ENCODE assay signal across 1 cellular context in the genomic region with DNA sequence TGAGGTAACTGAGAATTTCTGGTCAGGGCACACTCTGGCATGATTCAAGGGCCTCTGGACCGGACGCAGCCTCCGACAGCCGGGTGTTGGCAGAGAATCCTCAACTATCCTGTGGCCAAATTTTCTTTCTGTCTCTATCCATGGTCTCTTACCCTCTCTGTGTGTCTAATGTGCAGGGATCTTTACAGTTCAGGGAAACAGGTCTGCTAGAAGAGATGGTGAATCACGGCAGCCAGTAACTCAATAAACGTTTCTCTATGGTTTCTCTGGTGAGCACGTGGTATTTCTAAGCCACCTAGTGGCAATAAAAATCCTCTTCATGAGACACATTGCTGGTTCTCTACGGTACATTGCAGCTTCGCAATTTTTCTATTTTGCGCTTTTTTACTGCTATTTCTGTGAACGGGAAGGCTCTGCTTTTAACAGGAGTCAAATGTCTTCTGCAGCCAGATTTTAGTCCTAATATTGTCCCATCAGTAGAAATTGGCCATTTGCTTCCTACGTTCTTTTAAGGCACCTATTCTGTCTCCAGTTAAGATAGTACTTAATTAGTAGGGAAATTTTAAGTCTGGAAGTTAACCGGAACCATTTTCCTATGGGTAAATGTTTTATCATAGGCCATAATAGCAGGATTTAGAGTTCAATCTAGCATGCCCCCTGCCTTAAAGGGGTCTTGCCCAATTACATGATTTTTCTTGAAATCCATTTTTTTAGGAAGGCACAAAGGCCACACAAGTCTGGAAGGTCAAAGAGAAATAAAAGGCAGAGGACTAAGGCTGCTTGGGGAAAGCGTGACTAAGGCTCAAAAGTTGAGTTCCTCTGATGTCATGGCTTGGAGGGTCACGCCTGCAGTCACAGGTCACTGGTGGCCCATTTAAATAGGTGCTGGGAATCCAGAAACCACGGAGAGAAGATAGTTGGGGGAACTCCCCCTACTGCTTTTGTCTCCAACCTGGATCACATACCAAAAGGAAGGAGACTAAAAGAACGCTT.
TF ChIP-seq lines count a peak whose summit lies in the region.

No MANE protein-coding gene starts in this region.

TF ChIP-seq in K562, 482 proteins besides CTCF, POLR2A, EP300 and RAD21 (continued from another document and continues in another):
- TF ChIP-seq, protein P1, sequence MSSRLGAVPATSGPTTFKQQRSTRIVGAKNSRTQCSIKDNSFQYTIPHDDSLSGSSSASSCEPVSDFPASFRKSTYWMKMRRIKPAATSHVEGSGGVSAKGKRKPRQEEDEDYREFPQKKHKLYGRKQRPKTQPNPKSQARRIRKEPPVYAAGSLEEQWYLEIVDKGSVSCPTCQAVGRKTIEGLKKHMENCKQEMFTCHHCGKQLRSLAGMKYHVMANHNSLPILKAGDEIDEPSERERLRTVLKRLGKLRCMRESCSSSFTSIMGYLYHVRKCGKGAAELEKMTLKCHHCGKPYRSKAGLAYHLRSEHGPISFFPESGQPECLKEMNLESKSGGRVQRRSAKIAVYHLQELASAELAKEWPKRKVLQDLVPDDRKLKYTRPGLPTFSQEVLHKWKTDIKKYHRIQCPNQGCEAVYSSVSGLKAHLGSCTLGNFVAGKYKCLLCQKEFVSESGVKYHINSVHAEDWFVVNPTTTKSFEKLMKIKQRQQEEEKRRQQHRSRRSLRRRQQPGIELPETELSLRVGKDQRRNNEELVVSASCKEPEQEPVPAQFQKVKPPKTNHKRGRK (tag; IDR thresholded peaks at IDR 0.05): no peak
- TF ChIP-seq MGA (IDR thresholded peaks at IDR 0.05): peak; percentile 94
- no peak for TF ChIP-seq ZNF507 (tag; conservative IDR thresholded peaks at IDR 0.05)
- TF ChIP-seq ZNF354B (CRISPR knock-in tag; IDR thresholded peaks at IDR 0.05): no peak
- no peak for TF ChIP-seq ZZZ3 (IDR thresholded peaks at IDR 0.05)
- no peak for TF ChIP-seq ZBTB33 (CRISPR knock-in tag; IDR thresholded peaks at IDR 0.05)
- no peak for TF ChIP-seq ZFPM2 (CRISPR knock-in tag; IDR thresholded peaks at IDR 0.05)
- no peak for TF ChIP-seq CTBP1 (IDR thresholded peaks at IDR 0.05; ENCODE audit: borderline replicate concordance)
- peak; percentile 26 for TF ChIP-seq RBM25 (IDR thresholded peaks at IDR 0.05; ENCODE audit: low read depth, low read length, severe bottlenecking)
- TF ChIP-seq ARHGAP35 (IDR thresholded peaks at IDR 0.05; ENCODE audit: partially characterized antibody): no peak
- TF ChIP-seq E2F4 (CRISPR knock-in tag; IDR thresholded peaks at IDR 0.05; ENCODE audit: low read depth): no peak
- TF ChIP-seq, protein P2, sequence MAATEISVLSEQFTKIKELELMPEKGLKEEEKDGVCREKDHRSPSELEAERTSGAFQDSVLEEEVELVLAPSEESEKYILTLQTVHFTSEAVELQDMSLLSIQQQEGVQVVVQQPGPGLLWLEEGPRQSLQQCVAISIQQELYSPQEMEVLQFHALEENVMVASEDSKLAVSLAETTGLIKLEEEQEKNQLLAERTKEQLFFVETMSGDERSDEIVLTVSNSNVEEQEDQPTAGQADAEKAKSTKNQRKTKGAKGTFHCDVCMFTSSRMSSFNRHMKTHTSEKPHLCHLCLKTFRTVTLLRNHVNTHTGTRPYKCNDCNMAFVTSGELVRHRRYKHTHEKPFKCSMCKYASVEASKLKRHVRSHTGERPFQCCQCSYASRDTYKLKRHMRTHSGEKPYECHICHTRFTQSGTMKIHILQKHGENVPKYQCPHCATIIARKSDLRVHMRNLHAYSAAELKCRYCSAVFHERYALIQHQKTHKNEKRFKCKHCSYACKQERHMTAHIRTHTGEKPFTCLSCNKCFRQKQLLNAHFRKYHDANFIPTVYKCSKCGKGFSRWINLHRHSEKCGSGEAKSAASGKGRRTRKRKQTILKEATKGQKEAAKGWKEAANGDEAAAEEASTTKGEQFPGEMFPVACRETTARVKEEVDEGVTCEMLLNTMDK (IDR thresholded peaks at IDR 0.05; ENCODE audit: borderline replicate concordance, insufficient read depth, low read depth, low read length, poor library complexity, severe bottlenecking): no peak
- no peak for TF ChIP-seq PRMT5 (CRISPR knock-in tag; IDR thresholded peaks at IDR 0.05)
- no peak for TF ChIP-seq CHD2 (IDR thresholded peaks at IDR 0.05; ENCODE audit: low read depth, low read length)
- TF ChIP-seq ZNF41 (CRISPR knock-in tag; conservative IDR thresholded peaks at IDR 0.05): no peak
- peak; percentile 17; the same call in 1 of the 2 replicates for TF ChIP-seq PML (IDR thresholded peaks at IDR 0.05; ENCODE audit: low read length)
- TF ChIP-seq, protein P3, sequence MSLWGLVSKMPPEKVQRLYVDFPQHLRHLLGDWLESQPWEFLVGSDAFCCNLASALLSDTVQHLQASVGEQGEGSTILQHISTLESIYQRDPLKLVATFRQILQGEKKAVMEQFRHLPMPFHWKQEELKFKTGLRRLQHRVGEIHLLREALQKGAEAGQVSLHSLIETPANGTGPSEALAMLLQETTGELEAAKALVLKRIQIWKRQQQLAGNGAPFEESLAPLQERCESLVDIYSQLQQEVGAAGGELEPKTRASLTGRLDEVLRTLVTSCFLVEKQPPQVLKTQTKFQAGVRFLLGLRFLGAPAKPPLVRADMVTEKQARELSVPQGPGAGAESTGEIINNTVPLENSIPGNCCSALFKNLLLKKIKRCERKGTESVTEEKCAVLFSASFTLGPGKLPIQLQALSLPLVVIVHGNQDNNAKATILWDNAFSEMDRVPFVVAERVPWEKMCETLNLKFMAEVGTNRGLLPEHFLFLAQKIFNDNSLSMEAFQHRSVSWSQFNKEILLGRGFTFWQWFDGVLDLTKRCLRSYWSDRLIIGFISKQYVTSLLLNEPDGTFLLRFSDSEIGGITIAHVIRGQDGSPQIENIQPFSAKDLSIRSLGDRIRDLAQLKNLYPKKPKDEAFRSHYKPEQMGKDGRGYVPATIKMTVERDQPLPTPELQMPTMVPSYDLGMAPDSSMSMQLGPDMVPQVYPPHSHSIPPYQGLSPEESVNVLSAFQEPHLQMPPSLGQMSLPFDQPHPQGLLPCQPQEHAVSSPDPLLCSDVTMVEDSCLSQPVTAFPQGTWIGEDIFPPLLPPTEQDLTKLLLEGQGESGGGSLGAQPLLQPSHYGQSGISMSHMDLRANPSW (CRISPR knock-in tag; IDR thresholded peaks at IDR 0.05): no peak
- no peak for TF ChIP-seq PBX2 (CRISPR knock-in tag; IDR thresholded peaks at IDR 0.05; ENCODE audit: low read depth)
- TF ChIP-seq PBX2 (tag; conservative IDR thresholded peaks at IDR 0.05; ENCODE audit: low read depth): no peak
- no peak for TF ChIP-seq TAF7 (tag; IDR thresholded peaks at IDR 0.05)
